ENCODE assay signal across 11 cellular contexts in the genomic region with DNA sequence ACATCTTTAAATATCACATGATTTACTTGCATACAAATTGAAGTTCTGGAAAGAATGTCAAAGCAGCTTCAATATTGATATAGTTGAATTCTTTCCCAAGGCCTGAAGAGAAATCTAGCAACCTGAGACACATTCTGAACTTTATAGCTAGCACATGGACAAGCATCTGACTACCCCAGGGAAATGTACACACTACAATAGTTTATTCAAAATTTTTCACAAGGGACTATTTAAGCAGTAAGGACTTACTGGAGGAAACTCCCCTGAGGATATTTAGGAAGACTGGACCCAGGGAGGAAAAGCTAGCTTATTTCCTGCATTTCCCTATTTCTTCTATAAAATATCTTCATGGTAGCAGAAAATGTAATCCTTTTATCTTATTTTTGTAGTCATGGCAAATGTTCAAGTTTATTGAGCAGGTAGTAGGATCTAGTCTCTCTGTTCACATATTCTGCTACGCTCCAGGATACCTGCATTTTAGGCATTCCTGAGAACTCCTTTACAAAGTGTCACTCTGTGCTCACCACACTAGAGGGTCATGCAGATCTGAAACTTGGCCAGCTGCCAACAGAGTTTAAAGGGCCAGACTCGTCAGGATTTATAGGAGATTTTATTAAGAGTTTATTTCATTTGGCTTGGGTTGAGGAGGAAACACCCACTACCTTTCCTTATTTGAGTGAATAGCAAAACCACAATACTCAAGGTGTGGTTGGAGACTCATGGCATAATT.
DNase-seq lines count a peak whose midpoint lies in the region; ATAC-seq and TF ChIP-seq lines count a peak whose summit lies in the region.
"Had no signal": no experiment of that assay in that cellular context is flagged by ENCODE, and none has a peak within 500 bp of the region (broad histone marks: within the 10 kb centered on the region; RNA-seq: fewer than 3 reads in every experiment).

No MANE protein-coding gene starts in this region.

- H4K20me1 ChIP-seq in MM.1S (ENCODE audit: insufficient read depth, low read length) = no peaks in the 10 kb centered on the region

- no peak overlapping the region for H3K9ac ChIP-seq in MM.1S (ENCODE audit: low read length)

- no peaks in the 10 kb centered on the region for H3K9me3 ChIP-seq in BE2C
- no peaks in the 10 kb centered on the region for H3K9me3 ChIP-seq in MM.1S (replicated peaks; ENCODE audit: insufficient read depth, low read length)

- DNase-seq in BE2C = peak; percentile 78
- DNase-seq in MM.1S = peak; percentile 25
- peak; percentile 50 for DNase-seq in astrocyte of the hippocampus (ENCODE audit: low read depth, low spot score)
- peak; percentile 22 for DNase-seq in kidney glomerular epithelial cell (lab: John Stamatoyannopoulos, UW)
- DNase-seq in hepatic stellate cell (ENCODE audit: low spot score) = no peak
- DNase-seq in Kasumi-1 (lab: John Stamatoyannopoulos, UW) = no peak
- no peak for DNase-seq in ecto neural progenitor cell (ENCODE audit: low spot score)
- DNase-seq: activated CD4-positive, alpha-beta T cell treated with anti-CD3 and anti-CD28 coated beads for 48 hours; brain microvascular endothelial cell; CD8-positive, alpha-beta T cell had no signal

- H2AFZ ChIP-seq in MM.1S (ENCODE audit: low read length) = no peak overlapping the region

- no peak overlapping the region for H3K4me3 ChIP-seq in BE2C (ENCODE audit: low read depth, low read length)
- H3K4me3 ChIP-seq in MM.1S (ENCODE audit: low read length) = no peak overlapping the region

- no peak for ATAC-seq in HG03432 (IDR thresholded peaks at IDR 0.05; ENCODE audit: unreplicated experiment)
- ATAC-seq: CD8-positive, alpha-beta T cell had no signal

- H3K36me3 ChIP-seq in BE2C = no peaks in the 10 kb centered on the region
- no peaks in the 10 kb centered on the region for H3K36me3 ChIP-seq in MM.1S (replicated peaks; ENCODE audit: insufficient read depth, low read length)
- H3K36me3 ChIP-seq: brain microvascular endothelial cell had no signal

- no peaks in the 10 kb centered on the region for H3K79me2 ChIP-seq in MM.1S (ENCODE audit: low read length)

- no peaks in the 10 kb centered on the region for H3K27me3 ChIP-seq in BE2C
- H3K27me3 ChIP-seq in MM.1S (replicated peaks; ENCODE audit: insufficient read depth, low read length) = no peaks in the 10 kb centered on the region
- H3K27me3 ChIP-seq: brain microvascular endothelial cell had no signal

- no peaks in the 10 kb centered on the region for H3K9me2 ChIP-seq in MM.1S (replicated peaks; ENCODE audit: insufficient read depth, low read length)

- H3K27ac ChIP-seq in MM.1S (ENCODE audit: low read length) = no peak overlapping the region
- H3K27ac ChIP-seq: brain microvascular endothelial cell had no signal

- H3K4me2 ChIP-seq in MM.1S (ENCODE audit: low read depth, low read length) = no peak overlapping the region

- H3K4me1 ChIP-seq in BE2C (peaks cover 8% of the 10 kb centered on the region), MM.1S (ENCODE audit: low read length) (no peaks in the 10 kb centered on the region)

- H3F3A ChIP-seq in MM.1S (ENCODE audit: insufficient read depth, low read length) = no peaks in the 10 kb centered on the region

- TF ChIP-seq CTCF in BE2C (IDR thresholded peaks at IDR 0.05; ENCODE audit: low read depth, low read length) (no peak), MM.1S (IDR thresholded peaks at IDR 0.05; ENCODE audit: low read length) (no peak)

Comparison
In these comparisons a context has a peak if more than half of its experiments do, and no peak if none do; other contexts are left out.
1. DNase-seq: peak in BE2C (single experiment), MM.1S (single experiment), astrocyte of the hippocampus (single experiment) and kidney glomerular epithelial cell (single experiment); none in hepatic stellate cell (single experiment), Kasumi-1 (0 of 2) and ecto neural progenitor cell (single experiment).